8 cellular contexts compared by ENCODE assay signal in genomic region chr5:181221105-181221791, GRCh38. TPM values are rescaled to one million over a fixed set of nuclear protein-coding genes. Genes with fewer than 3 reads are reported as not detected.
DNase-seq lines count a peak whose midpoint lies in the region; ATAC-seq and TF ChIP-seq lines count a peak whose summit lies in the region.

No MANE protein-coding gene starts in this region.

- peak overlapping the region; percentile 96 for H3K27ac ChIP-seq in A673 (ENCODE audit: low read depth, low read length, poor library complexity, severe bottlenecking)
- H3K27ac ChIP-seq in KOPT-K1 (ENCODE audit: low read depth, low read length, poor library complexity, severe bottlenecking): peak overlapping the region; percentile 93

- POLR2A ChIA-PET in A673 (lab: Charles Lee; ENCODE audit: low non-redundant PET): no interaction called here

- H3K27me3 ChIP-seq in A673 (replicated peaks; ENCODE audit: insufficient read depth, low read depth, low read length, poor library complexity) (no peaks in the 10 kb centered on the region), adipocyte (replicated peaks; ENCODE audit: control insufficient read depth, insufficient read depth, low read length) (no peaks in the 10 kb centered on the region)

- TF ChIP-seq CTCF in A673 (conservative IDR thresholded peaks at IDR 0.05; ENCODE audit: low read depth, low read length): no peak

- no peak overlapping the region for H3K9ac ChIP-seq in adipocyte (ENCODE audit: low read length)

- H3K4me1 ChIP-seq in A673 (ENCODE audit: insufficient read depth, low read length, poor library complexity, severe bottlenecking): peaks cover 11% of the 10 kb centered on the region
- H3K4me1 ChIP-seq in adipocyte (ENCODE audit: control insufficient read depth, insufficient read depth, low read length): peaks cover 16% of the 10 kb centered on the region

- BruUV-seq in A673 (replicated peaks; lab: Mats Ljungman, UMichigan): no TSS peak

- CTCF ChIA-PET in A673 (lab: Charles Lee): no interaction called here

- no peak for ATAC-seq in GM18909 (IDR thresholded peaks at IDR 0.05; ENCODE audit: poor library complexity, unreplicated experiment)

- intact Hi-C loops in A673 (cut with micrococcal nuclease; ENCODE audit: unreplicated experiment): no loop called here

- H3K36me3 ChIP-seq in A673 (ENCODE audit: insufficient read depth, low read length, poor library complexity, severe bottlenecking) (no peaks in the 10 kb centered on the region), KOPT-K1 (ENCODE audit: insufficient read depth, low read length) (0 out of 2 replicates have a peak, but pooled peaks cover under 1% of the 10 kb centered on the region), adipocyte (ENCODE audit: control insufficient read depth, insufficient read depth, low read length, severe bottlenecking) (no peaks in the 10 kb centered on the region)

- H3K9me3 ChIP-seq in A673 (ENCODE audit: low read depth, low read length, poor library complexity, severe bottlenecking): no peaks in the 10 kb centered on the region
- no peaks in the 10 kb centered on the region for H3K9me3 ChIP-seq in KOPT-K1 (ENCODE audit: insufficient read depth, low read length, poor library complexity, severe bottlenecking)
- H3K9me3 ChIP-seq in adipocyte (ENCODE audit: control insufficient read depth, low read length): no peaks in the 10 kb centered on the region

- H3K4me3 ChIP-seq in A673 (ENCODE audit: low read depth, low read length, poor library complexity, severe bottlenecking): peak overlapping the region; percentile 83
- H3K4me3 ChIP-seq in adipocyte (ENCODE audit: low read length): peak overlapping the region; percentile 89

- no peak for DNase-seq in A673 (ENCODE audit: low spot score)
- DNase-seq in adipocyte (ENCODE audit: low read depth): no peak
- DNase-seq in mucosa of gallbladder (ENCODE audit: low spot score): peak; percentile 23
- DNase-seq in NCI-H526 treated with DMSO at 0.1 percent for 48 hours (lab: John Stamatoyannopoulos, UW): no peak
- no peak for DNase-seq in HCEC 1CT
- DNase-seq in NCI-H2029 (lab: John Stamatoyannopoulos, UW): no peak

RNA-seq across cellular contexts. Expression of gene TRIM41, which starts 1.8 kb away (rescaled TPM):
- total RNA-seq in A673 (2021): 24.2 and 24.6 TPM in 2 replicates
- total RNA-seq in mucosa of gallbladder: 47.6 TPM

RNA-seq across cellular contexts. Expression of gene TRIM7, which starts 16.3 kb away (rescaled TPM):
- total RNA-seq in A673 (2021): 0.96 TPM in 1 of 2 replicates, not detected in the other
- 1.2 TPM for total RNA-seq in mucosa of gallbladder

RNA-seq across cellular contexts. Expression of gene RACK1, which starts 22.5 kb away (rescaled TPM):
- 1,719 and 1,726 TPM in 2 replicates for total RNA-seq in A673 (2021)
- total RNA-seq in mucosa of gallbladder: 1,033 TPM

RNA-seq across cellular contexts. Expression of gene TRIM52, which starts 39.7 kb away (rescaled TPM):
- total RNA-seq in A673 (2021) (7.3 and 7.9 TPM in 2 replicates), mucosa of gallbladder (22.8 TPM)
